In genomic region chr2:200274116-200275075, GRCh38 we compare ENCODE assay signal across 1 cellular context.
TF ChIP-seq lines count a peak whose summit lies in the region.

No MANE protein-coding gene starts in this region.

TF ChIP-seq in HepG2, 621 proteins besides CTCF, POLR2A, EP300 and RAD21 (continues in another document):
- TF ChIP-seq ZNF850 (CRISPR knock-in tag; conservative IDR thresholded peaks at IDR 0.05) = no peak
- TF ChIP-seq KLF16 (CRISPR knock-in tag; IDR thresholded peaks at IDR 0.05) = peak in 1 of 2 experiments; percentile 18; a peak in 1 of 4 replicates
- TF ChIP-seq, protein P1, sequence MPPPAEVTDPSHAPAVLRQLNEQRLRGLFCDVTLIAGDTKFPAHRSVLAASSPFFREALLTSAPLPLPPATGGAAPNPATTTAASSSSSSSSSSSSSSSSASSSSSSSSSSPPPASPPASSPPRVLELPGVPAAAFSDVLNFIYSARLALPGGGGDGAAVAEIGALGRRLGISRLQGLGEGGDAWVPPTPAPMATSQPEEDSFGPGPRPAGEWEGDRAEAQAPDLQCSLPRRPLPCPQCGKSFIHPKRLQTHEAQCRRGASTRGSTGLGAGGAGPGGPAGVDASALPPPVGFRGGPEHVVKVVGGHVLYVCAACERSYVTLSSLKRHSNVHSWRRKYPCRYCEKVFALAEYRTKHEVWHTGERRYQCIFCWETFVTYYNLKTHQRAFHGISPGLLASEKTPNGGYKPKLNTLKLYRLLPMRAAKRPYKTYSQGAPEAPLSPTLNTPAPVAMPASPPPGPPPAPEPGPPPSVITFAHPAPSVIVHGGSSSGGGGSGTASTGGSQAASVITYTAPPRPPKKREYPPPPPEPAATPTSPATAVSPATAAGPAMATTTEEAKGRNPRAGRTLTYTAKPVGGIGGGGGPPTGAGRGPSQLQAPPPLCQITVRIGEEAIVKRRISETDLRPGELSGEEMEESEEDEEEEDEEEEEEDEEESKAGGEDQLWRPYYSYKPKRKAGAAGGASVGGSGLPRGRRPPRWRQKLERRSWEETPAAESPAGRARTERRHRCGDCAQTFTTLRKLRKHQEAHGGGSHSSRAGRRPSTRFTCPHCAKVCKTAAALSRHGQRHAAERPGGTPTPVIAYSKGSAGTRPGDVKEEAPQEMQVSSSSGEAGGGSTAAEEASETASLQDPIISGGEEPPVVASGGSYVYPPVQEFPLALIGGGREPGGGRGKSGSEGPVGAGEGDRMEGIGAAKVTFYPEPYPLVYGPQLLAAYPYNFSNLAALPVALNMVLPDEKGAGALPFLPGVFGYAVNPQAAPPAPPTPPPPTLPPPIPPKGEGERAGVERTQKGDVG (CRISPR knock-in tag; IDR thresholded peaks at IDR 0.05; ENCODE audit: borderline replicate concordance) = no peak
- no peak for TF ChIP-seq ZNF614 (CRISPR knock-in tag; IDR thresholded peaks at IDR 0.05; ENCODE audit: borderline replicate concordance)
- TF ChIP-seq ZNF772 (CRISPR knock-in tag; IDR thresholded peaks at IDR 0.05) = peak; percentile 37; the same call in 1 of the 2 replicates
- TF ChIP-seq, protein P2, sequence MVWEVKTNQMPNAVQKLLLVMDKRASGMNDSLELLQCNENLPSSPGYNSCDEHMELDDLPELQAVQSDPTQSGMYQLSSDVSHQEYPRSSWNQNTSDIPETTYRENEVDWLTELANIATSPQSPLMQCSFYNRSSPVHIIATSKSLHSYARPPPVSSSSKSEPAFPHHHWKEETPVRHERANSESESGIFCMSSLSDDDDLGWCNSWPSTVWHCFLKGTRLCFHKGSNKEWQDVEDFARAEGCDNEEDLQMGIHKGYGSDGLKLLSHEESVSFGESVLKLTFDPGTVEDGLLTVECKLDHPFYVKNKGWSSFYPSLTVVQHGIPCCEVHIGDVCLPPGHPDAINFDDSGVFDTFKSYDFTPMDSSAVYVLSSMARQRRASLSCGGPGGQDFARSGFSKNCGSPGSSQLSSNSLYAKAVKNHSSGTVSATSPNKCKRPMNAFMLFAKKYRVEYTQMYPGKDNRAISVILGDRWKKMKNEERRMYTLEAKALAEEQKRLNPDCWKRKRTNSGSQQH (CRISPR knock-in tag; IDR thresholded peaks at IDR 0.05; ENCODE audit: low read depth) = 0 out of 2 replicates have a peak, but pooled peaks have one; percentile 37
- TF ChIP-seq, protein P3, sequence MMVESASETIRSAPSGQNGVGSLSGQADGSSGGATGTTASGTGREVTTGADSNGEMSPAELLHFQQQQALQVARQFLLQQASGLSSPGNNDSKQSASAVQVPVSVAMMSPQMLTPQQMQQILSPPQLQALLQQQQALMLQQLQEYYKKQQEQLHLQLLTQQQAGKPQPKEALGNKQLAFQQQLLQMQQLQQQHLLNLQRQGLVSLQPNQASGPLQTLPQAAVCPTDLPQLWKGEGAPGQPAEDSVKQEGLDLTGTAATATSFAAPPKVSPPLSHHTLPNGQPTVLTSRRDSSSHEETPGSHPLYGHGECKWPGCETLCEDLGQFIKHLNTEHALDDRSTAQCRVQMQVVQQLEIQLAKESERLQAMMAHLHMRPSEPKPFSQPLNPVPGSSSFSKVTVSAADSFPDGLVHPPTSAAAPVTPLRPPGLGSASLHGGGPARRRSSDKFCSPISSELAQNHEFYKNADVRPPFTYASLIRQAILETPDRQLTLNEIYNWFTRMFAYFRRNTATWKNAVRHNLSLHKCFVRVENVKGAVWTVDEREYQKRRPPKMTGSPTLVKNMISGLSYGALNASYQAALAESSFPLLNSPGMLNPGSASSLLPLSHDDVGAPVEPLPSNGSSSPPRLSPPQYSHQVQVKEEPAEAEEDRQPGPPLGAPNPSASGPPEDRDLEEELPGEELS (CRISPR knock-in tag; IDR thresholded peaks at IDR 0.05) = peak; percentile 27; the same call in 1 of the 2 replicates
- 0 out of 2 replicates have a peak, but pooled peaks have one; percentile 44 for TF ChIP-seq AHDC1 (CRISPR knock-in tag; IDR thresholded peaks at IDR 0.05; ENCODE audit: borderline replicate concordance)
- TF ChIP-seq SAP130 (CRISPR knock-in tag; IDR thresholded peaks at IDR 0.05; ENCODE audit: low read depth) = peak; percentile 26; the same call in 1 of the 2 replicates
- no peak for TF ChIP-seq STAT6 (CRISPR knock-in tag; IDR thresholded peaks at IDR 0.05; ENCODE audit: borderline replicate concordance)
- peak; percentile 37; the same call in 1 of the 2 replicates for TF ChIP-seq FOSL2 (CRISPR knock-in tag; IDR thresholded peaks at IDR 0.05)
- TF ChIP-seq ZNF232 (CRISPR knock-in tag; IDR thresholded peaks at IDR 0.05; ENCODE audit: borderline replicate concordance) = no peak
- TF ChIP-seq GATAD2A (CRISPR knock-in tag; IDR thresholded peaks at IDR 0.05) = peak; percentile 55
- 0 out of 2 replicates have a peak, but pooled peaks have one; percentile 41 for TF ChIP-seq ERF (CRISPR knock-in tag; IDR thresholded peaks at IDR 0.05)
- TF ChIP-seq, protein P4, sequence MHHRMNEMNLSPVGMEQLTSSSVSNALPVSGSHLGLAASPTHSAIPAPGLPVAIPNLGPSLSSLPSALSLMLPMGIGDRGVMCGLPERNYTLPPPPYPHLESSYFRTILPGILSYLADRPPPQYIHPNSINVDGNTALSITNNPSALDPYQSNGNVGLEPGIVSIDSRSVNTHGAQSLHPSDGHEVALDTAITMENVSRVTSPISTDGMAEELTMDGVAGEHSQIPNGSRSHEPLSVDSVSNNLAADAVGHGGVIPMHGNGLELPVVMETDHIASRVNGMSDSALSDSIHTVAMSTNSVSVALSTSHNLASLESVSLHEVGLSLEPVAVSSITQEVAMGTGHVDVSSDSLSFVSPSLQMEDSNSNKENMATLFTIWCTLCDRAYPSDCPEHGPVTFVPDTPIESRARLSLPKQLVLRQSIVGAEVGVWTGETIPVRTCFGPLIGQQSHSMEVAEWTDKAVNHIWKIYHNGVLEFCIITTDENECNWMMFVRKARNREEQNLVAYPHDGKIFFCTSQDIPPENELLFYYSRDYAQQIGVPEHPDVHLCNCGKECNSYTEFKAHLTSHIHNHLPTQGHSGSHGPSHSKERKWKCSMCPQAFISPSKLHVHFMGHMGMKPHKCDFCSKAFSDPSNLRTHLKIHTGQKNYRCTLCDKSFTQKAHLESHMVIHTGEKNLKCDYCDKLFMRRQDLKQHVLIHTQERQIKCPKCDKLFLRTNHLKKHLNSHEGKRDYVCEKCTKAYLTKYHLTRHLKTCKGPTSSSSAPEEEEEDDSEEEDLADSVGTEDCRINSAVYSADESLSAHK (CRISPR knock-in tag; IDR thresholded peaks at IDR 0.05; ENCODE audit: borderline replicate concordance) = no peak
- TF ChIP-seq HOXA5 (CRISPR knock-in tag; IDR thresholded peaks at IDR 0.05) = no peak
- 0 out of 2 replicates have a peak, but pooled peaks have one; percentile 11 for TF ChIP-seq POGZ (CRISPR knock-in tag; IDR thresholded peaks at IDR 0.05)
- no peak for TF ChIP-seq GATA4 (IDR thresholded peaks at IDR 0.05; ENCODE audit: borderline replicate concordance, low read depth)
- TF ChIP-seq HMG20A (CRISPR knock-in tag; IDR thresholded peaks at IDR 0.05; ENCODE audit: borderline replicate concordance) = peak; percentile 35; the same call in 1 of the 2 replicates
- TF ChIP-seq HNF4G (IDR thresholded peaks at IDR 0.05; ENCODE audit: borderline replicate concordance, low read depth, low read length) = no peak
- no peak for TF ChIP-seq HNF4G (CRISPR knock-in tag; IDR thresholded peaks at IDR 0.05; ENCODE audit: borderline replicate concordance, low read depth)
- TF ChIP-seq, protein P5, sequence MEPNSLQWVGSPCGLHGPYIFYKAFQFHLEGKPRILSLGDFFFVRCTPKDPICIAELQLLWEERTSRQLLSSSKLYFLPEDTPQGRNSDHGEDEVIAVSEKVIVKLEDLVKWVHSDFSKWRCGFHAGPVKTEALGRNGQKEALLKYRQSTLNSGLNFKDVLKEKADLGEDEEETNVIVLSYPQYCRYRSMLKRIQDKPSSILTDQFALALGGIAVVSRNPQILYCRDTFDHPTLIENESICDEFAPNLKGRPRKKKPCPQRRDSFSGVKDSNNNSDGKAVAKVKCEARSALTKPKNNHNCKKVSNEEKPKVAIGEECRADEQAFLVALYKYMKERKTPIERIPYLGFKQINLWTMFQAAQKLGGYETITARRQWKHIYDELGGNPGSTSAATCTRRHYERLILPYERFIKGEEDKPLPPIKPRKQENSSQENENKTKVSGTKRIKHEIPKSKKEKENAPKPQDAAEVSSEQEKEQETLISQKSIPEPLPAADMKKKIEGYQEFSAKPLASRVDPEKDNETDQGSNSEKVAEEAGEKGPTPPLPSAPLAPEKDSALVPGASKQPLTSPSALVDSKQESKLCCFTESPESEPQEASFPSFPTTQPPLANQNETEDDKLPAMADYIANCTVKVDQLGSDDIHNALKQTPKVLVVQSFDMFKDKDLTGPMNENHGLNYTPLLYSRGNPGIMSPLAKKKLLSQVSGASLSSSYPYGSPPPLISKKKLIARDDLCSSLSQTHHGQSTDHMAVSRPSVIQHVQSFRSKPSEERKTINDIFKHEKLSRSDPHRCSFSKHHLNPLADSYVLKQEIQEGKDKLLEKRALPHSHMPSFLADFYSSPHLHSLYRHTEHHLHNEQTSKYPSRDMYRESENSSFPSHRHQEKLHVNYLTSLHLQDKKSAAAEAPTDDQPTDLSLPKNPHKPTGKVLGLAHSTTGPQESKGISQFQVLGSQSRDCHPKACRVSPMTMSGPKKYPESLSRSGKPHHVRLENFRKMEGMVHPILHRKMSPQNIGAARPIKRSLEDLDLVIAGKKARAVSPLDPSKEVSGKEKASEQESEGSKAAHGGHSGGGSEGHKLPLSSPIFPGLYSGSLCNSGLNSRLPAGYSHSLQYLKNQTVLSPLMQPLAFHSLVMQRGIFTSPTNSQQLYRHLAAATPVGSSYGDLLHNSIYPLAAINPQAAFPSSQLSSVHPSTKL (CRISPR knock-in tag; IDR thresholded peaks at IDR 0.05) = peak; percentile 68
- TF ChIP-seq BHLHE40 (IDR thresholded peaks at IDR 0.05; ENCODE audit: low read length) = 0 out of 2 replicates have a peak, but pooled peaks have one; percentile 57
- TF ChIP-seq CREB1 (IDR thresholded peaks at IDR 0.05) = no peak
- peak; percentile 12; the same call in 1 of the 2 replicates for TF ChIP-seq CREB1 (CRISPR knock-in tag; IDR thresholded peaks at IDR 0.05)
- 0 out of 2 replicates have a peak, but pooled peaks have one; percentile 27 for TF ChIP-seq HDAC1 (CRISPR knock-in tag; IDR thresholded peaks at IDR 0.05)
- TF ChIP-seq ATF1 (CRISPR knock-in tag; IDR thresholded peaks at IDR 0.05) = no peak
- TF ChIP-seq ZFP36 (IDR thresholded peaks at IDR 0.05; ENCODE audit: borderline replicate concordance, low read depth, low read length, partially characterized antibody) = no peak
- peak; percentile 30; the same call in 1 of the 2 replicates for TF ChIP-seq ZNF292 (CRISPR knock-in tag; IDR thresholded peaks at IDR 0.05; ENCODE audit: borderline replicate concordance, low read depth)
- peak; percentile 58 for TF ChIP-seq FOXA3 (CRISPR knock-in tag; IDR thresholded peaks at IDR 0.05)
- no peak for TF ChIP-seq SOX6 (IDR thresholded peaks at IDR 0.05)
- peak; percentile 90 for TF ChIP-seq SOX6 (CRISPR knock-in tag; IDR thresholded peaks at IDR 0.05)
- TF ChIP-seq CREM (IDR thresholded peaks at IDR 0.05) = 0 out of 2 replicates have a peak, but pooled peaks have one; percentile 13
- TF ChIP-seq CREM (CRISPR knock-in tag; IDR thresholded peaks at IDR 0.05) = no peak
- peak; percentile 81; the same call in 1 of the 2 replicates for TF ChIP-seq SIX1 (CRISPR knock-in tag; IDR thresholded peaks at IDR 0.05; ENCODE audit: borderline replicate concordance)
- peak; percentile 73 for TF ChIP-seq SOX13 (IDR thresholded peaks at IDR 0.05)
- TF ChIP-seq SOX13 (CRISPR knock-in tag; conservative IDR thresholded peaks at IDR 0.05 in 1 of 2, IDR thresholded peaks at IDR 0.05 in 1 of 2) = peak in 1 of 2 experiments; percentile 95; a peak in 2 of 4 replicates
- peak; percentile 95 for TF ChIP-seq SOX5 (CRISPR knock-in tag; IDR thresholded peaks at IDR 0.05; ENCODE audit: borderline replicate concordance)
- no peak for TF ChIP-seq ZFP36L1 (CRISPR knock-in tag; IDR thresholded peaks at IDR 0.05)
